Comparison of ENCODE assay signal across 2 cellular contexts in the genomic region with DNA sequence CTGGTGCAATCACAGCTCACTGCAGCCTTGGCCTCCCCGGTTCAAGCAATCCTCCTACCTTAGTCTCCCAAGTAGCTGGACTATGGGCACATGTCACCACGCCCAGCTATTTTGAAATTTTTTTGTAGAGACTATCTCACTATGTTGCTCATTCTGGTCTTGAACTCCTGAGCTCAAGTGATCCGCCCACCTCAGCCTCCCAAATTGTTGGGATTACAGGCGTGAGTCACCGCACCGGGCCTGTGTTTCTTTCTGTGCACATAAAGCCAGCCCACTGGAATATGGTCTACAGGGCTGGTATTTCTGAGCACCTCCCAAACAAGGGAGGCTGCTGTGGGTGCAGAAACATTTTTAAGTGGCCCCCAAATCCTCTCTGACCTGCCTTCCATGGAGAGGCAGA.
A peak's percentile ranks its signal among the peaks of the same experiment; 100 is the strongest.
TF ChIP-seq lines count a peak whose summit lies in the region.

No MANE protein-coding gene starts in this region.

TF ChIP-seq in HepG2, 621 proteins besides CTCF, POLR2A, EP300 and RAD21 (continues in another document):
- TF ChIP-seq, protein P1, sequence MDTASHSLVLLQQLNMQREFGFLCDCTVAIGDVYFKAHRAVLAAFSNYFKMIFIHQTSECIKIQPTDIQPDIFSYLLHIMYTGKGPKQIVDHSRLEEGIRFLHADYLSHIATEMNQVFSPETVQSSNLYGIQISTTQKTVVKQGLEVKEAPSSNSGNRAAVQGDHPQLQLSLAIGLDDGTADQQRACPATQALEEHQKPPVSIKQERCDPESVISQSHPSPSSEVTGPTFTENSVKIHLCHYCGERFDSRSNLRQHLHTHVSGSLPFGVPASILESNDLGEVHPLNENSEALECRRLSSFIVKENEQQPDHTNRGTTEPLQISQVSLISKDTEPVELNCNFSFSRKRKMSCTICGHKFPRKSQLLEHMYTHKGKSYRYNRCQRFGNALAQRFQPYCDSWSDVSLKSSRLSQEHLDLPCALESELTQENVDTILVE (CRISPR knock-in tag; IDR thresholded peaks at IDR 0.05) = no peak
- TF ChIP-seq ZEB1 (IDR thresholded peaks at IDR 0.05; ENCODE audit: insufficient replicate concordance, low read depth) (no peak), KLF6 (CRISPR knock-in tag; IDR thresholded peaks at IDR 0.05) (no peak), HOXA7 (CRISPR knock-in tag; IDR thresholded peaks at IDR 0.05) (no peak), ZNF34 (CRISPR knock-in tag; IDR thresholded peaks at IDR 0.05; ENCODE audit: borderline replicate concordance) (no peak), ZNF160 (CRISPR knock-in tag; IDR thresholded peaks at IDR 0.05) (no peak), IRX3 (CRISPR knock-in tag; IDR thresholded peaks at IDR 0.05; ENCODE audit: borderline replicate concordance, low read depth) (no peak), ZFX (CRISPR knock-in tag; IDR thresholded peaks at IDR 0.05; ENCODE audit: low read depth) (0 out of 2 replicates have a peak, but pooled peaks have one; percentile 16), TEAD3 (CRISPR knock-in tag; optimal IDR thresholded peaks at IDR 0.05; ENCODE audit: borderline replicate concordance) (peak; percentile 12), NR2F1 (CRISPR knock-in tag; IDR thresholded peaks at IDR 0.05) (no peak), ZNF33A (CRISPR knock-in tag; IDR thresholded peaks at IDR 0.05; ENCODE audit: borderline replicate concordance) (no peak), MBNL3 (CRISPR knock-in tag; conservative IDR thresholded peaks at IDR 0.05) (no peak), PPARG (CRISPR knock-in tag; conservative IDR thresholded peaks at IDR 0.05) (no peak), LCORL (IDR thresholded peaks at IDR 0.05) (0 out of 2 replicates have a peak, but pooled peaks have one; percentile 24), LCORL (CRISPR knock-in tag; IDR thresholded peaks at IDR 0.05) (no peak), ZNF839 (CRISPR knock-in tag; IDR thresholded peaks at IDR 0.05; ENCODE audit: borderline replicate concordance) (no peak)
- TF ChIP-seq, protein P2, sequence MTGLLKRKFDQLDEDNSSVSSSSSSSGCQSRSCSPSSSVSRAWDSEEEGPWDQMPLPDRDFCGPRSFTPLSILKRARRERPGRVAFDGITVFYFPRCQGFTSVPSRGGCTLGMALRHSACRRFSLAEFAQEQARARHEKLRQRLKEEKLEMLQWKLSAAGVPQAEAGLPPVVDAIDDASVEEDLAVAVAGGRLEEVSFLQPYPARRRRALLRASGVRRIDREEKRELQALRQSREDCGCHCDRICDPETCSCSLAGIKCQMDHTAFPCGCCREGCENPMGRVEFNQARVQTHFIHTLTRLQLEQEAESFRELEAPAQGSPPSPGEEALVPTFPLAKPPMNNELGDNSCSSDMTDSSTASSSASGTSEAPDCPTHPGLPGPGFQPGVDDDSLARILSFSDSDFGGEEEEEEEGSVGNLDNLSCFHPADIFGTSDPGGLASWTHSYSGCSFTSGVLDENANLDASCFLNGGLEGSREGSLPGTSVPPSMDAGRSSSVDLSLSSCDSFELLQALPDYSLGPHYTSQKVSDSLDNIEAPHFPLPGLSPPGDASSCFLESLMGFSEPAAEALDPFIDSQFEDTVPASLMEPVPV (CRISPR knock-in tag; IDR thresholded peaks at IDR 0.05) = no peak
- TF ChIP-seq, protein P3, sequence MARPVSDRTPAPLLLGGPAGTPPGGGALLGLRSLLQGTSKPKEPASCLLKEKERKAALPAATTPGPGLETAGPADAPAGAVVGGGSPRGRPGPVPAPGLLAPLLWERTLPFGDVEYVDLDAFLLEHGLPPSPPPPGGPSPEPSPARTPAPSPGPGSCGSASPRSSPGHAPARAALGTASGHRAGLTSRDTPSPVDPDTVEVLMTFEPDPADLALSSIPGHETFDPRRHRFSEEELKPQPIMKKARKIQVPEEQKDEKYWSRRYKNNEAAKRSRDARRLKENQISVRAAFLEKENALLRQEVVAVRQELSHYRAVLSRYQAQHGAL (CRISPR knock-in tag; IDR thresholded peaks at IDR 0.05; ENCODE audit: not compliant biosample characterization) = no peak
- TF ChIP-seq, protein P4, sequence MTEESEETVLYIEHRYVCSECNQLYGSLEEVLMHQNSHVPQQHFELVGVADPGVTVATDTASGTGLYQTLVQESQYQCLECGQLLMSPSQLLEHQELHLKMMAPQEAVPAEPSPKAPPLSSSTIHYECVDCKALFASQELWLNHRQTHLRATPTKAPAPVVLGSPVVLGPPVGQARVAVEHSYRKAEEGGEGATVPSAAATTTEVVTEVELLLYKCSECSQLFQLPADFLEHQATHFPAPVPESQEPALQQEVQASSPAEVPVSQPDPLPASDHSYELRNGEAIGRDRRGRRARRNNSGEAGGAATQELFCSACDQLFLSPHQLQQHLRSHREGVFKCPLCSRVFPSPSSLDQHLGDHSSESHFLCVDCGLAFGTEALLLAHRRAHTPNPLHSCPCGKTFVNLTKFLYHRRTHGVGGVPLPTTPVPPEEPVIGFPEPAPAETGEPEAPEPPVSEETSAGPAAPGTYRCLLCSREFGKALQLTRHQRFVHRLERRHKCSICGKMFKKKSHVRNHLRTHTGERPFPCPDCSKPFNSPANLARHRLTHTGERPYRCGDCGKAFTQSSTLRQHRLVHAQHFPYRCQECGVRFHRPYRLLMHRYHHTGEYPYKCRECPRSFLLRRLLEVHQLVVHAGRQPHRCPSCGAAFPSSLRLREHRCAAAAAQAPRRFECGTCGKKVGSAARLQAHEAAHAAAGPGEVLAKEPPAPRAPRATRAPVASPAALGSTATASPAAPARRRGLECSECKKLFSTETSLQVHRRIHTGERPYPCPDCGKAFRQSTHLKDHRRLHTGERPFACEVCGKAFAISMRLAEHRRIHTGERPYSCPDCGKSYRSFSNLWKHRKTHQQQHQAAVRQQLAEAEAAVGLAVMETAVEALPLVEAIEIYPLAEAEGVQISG (CRISPR knock-in tag; IDR thresholded peaks at IDR 0.05) = no peak
- TF ChIP-seq, protein P5, sequence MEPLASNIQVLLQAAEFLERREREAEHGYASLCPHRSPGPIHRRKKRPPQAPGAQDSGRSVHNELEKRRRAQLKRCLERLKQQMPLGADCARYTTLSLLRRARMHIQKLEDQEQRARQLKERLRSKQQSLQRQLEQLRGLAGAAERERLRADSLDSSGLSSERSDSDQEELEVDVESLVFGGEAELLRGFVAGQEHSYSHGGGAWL (CRISPR knock-in tag; IDR thresholded peaks at IDR 0.05) = no peak
- TF ChIP-seq, protein P6, sequence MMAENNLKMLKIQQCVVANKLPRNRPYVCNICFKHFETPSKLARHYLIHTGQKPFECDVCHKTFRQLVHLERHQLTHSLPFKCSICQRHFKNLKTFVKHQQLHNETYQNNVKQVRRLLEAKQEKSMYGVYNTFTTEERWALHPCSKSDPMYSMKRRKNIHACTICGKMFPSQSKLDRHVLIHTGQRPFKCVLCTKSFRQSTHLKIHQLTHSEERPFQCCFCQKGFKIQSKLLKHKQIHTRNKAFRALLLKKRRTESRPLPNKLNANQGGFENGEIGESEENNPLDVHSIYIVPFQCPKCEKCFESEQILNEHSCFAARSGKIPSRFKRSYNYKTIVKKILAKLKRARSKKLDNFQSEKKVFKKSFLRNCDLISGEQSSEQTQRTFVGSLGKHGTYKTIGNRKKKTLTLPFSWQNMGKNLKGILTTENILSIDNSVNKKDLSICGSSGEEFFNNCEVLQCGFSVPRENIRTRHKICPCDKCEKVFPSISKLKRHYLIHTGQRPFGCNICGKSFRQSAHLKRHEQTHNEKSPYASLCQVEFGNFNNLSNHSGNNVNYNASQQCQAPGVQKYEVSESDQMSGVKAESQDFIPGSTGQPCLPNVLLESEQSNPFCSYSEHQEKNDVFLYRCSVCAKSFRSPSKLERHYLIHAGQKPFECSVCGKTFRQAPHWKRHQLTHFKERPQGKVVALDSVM (CRISPR knock-in tag; IDR thresholded peaks at IDR 0.05) = peak; percentile 83

TF ChIP-seq in HEK293T, 16 proteins besides CTCF, POLR2A, EP300 and RAD21:
- no peak for TF ChIP-seq LEF1 (IDR thresholded peaks at IDR 0.05; ENCODE audit: borderline replicate concordance)
- TF ChIP-seq FOXM1 (IDR thresholded peaks at IDR 0.05; ENCODE audit: borderline replicate concordance) = no peak
TF ChIP-seq in HEK293T: peak in this region for 0.
